Comparison of ENCODE assay signal across 27 cellular contexts in the genomic region with DNA sequence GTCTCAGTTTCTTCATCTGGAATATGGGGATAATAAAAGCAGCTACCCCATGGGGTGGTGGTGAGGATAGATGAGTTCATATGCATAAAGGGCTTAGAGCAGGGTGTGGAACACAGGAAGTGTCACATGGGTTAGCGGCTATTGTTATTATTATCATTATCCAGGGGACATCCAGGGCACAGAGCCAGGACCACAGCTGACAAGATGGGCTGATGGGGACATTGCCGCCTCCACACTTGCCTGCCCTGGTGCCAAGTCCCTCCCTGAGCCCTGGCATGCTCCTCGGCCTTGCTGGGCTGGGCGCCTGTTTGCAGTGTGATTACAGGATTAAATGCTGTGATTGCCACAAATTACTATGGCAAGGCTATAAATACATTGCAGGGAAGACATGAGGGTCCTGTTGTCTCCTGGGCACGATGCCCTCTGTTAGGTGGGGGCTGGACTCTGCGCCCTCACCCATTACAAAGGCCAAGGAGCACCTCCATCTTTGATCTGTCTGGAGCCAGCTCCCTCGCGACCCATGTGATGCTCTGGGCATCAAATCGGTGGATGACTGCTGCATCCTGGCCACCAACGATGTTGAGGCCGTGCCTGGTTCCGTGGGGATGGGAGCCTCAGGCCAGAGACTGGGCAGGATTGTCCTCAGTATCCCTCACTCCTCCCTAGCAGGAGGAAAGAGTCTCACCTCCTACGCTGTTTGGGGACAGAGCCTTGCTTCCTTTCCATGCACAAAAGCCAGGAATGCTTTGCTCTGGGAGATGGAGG. TPM values are rescaled to one million over a fixed set of nuclear protein-coding genes. Genes with fewer than 3 reads are reported as not detected.
A peak's percentile ranks its signal among the peaks of the same experiment; 100 is the strongest.
DNase-seq lines count a peak whose midpoint lies in the region; ATAC-seq, FAIRE-seq and TF ChIP-seq lines count a peak whose summit lies in the region.
"Had no signal": no experiment of that assay in that cellular context is flagged by ENCODE, and none has a peak within 500 bp of the region (broad histone marks: within the 10 kb centered on the region; RNA-seq: fewer than 3 reads in every experiment).

No MANE protein-coding gene starts in this region.

- no peak overlapping the region for H3K9ac ChIP-seq in H1 (replicated peaks in 1 of 4; ENCODE audit: extremely low read depth in 1 of 4, low read depth in 3 of 4, low read length in 3 of 4)
- peak overlapping the region; percentile 47 for H3K9ac ChIP-seq in neuronal stem cell (ENCODE audit: low read depth, low read length, poor library complexity)

- peak overlapping the region; percentile 62; the same call in 1 of the 2 replicates for H2BK20ac ChIP-seq in H1 (ENCODE audit: low read length)

- H4K91ac ChIP-seq in H1 (replicated peaks; ENCODE audit: insufficient read length, low read length) (no peak overlapping the region), neuronal stem cell (ENCODE audit: low read depth, low read length, poor library complexity) (no peak overlapping the region)

- no peak overlapping the region for H3K4me3 Mint-ChIP-seq in CD4-positive, alpha-beta T cell
- no peak overlapping the region for H3K4me3 Mint-ChIP-seq in T-helper 17 cell
- H3K4me3 Mint-ChIP-seq: activated B cell treated with CpG ODN at 0.5 μM for 24 hours; activated naive CD4-positive, alpha-beta T cell treated with anti-CD3 and anti-CD28 coated beads, Interleukin-2, amount 10 ng/mL, durations not matched to agents 7 days and 5 days; activated T-helper 1 cell treated with anti-CD3 and anti-CD28 coated beads, Interleukin-12 subunit alpha, Interleukin-12 subunit beta, Interleukin-2, Interleukin-4 antibody, amounts not matched to agents 30 ng/mL and 10 ng/mL and 1 ng/mL, durations not matched to agents 14 hours and 24 hours and 36 hours; CD8-positive, alpha-beta T cell; dendritic cell treated with granulocyte-macrophage colony-stimulating factor and Interleukin-4, amounts not matched to agents 40 ng/mL and 50 ng/mL, for 4 days; naive thymus-derived CD8-positive, alpha-beta T cell had no signal

- POLR2A ChIA-PET in H1 (lab: Charles Lee; ENCODE audit: partially characterized antibody), result interaction anchor here (1.3 kb wide), 2 partner anchors 10 to 62 kb away, joined by 3 to 4 read pairs; no protein-coding TSS in a partner anchor
- POLR2A ChIA-PET in CD4-positive, alpha-beta T cell (lab: Charles Lee), result no interaction called here

- CTCF ChIA-PET in H1 (lab: Charles Lee; ENCODE audit: partially characterized antibody), result interaction anchor here (0.6 to 4.6 kb wide), 5 partner anchors 12 to 65 kb away, joined by 3 to 23 read pairs (median 3); no protein-coding TSS in a partner anchor
- CTCF ChIA-PET in CD4-positive, alpha-beta T cell (lab: Charles Lee), result no interaction called here

- H4K8ac ChIP-seq in H1 (ENCODE audit: extremely low read depth, insufficient read depth, low read length) (no peak overlapping the region), neuronal stem cell (ENCODE audit: low read depth, low read length) (no peak overlapping the region)

- H2BK12ac ChIP-seq in H1 (ENCODE audit: low read depth, low read length), result peak overlapping the region; percentile 83
- H2BK12ac ChIP-seq in neuronal stem cell (ENCODE audit: low read length), result peak overlapping the region; percentile 88

- peak overlapping the region; percentile 69 for H3K4ac ChIP-seq in H1 (replicated peaks; ENCODE audit: insufficient read length, low read depth, low read length)
- H3K4ac ChIP-seq in neuronal stem cell (ENCODE audit: low read length), result no peak overlapping the region

- H3K18ac ChIP-seq in H1 (ENCODE audit: extremely low read depth, low read length) (peak overlapping the region; percentile 24; the same call in 1 of the 2 replicates), neuronal stem cell (ENCODE audit: low read length) (peak overlapping the region; percentile 7)

- no peak overlapping the region for H3K27ac Mint-ChIP-seq in CD4-positive, alpha-beta T cell
- H3K27ac Mint-ChIP-seq in T-helper 17 cell, result no peak overlapping the region
- H3K27ac Mint-ChIP-seq: activated B cell treated with CpG ODN at 0.5 μM for 24 hours; activated naive CD4-positive, alpha-beta T cell treated with anti-CD3 and anti-CD28 coated beads, Interleukin-2, amount 10 ng/mL, durations not matched to agents 7 days and 5 days; activated T-helper 1 cell treated with anti-CD3 and anti-CD28 coated beads, Interleukin-12 subunit alpha, Interleukin-12 subunit beta, Interleukin-2, Interleukin-4 antibody, amounts not matched to agents 30 ng/mL and 10 ng/mL and 1 ng/mL, durations not matched to agents 14 hours and 24 hours and 36 hours; CD8-positive, alpha-beta T cell; dendritic cell treated with granulocyte-macrophage colony-stimulating factor and Interleukin-4, amounts not matched to agents 40 ng/mL and 50 ng/mL, for 4 days had no signal

- H2BK15ac ChIP-seq in H1 (ENCODE audit: low read length) (peak overlapping the region; percentile 55; the same call in 1 of the 2 replicates), neuronal stem cell (ENCODE audit: low read length) (peak overlapping the region; percentile 60)

- intact Hi-C loops in ascending aorta (cut with DNase I), result loop anchor here (10.0 kb wide), 1 partner anchor 57 kb away; no protein-coding TSS in a partner anchor
- intact Hi-C loops in CD4-positive, alpha-beta T cell (cut with DNase I, micrococcal nuclease), result loop anchor here in 1 of 2 experiments (10.0 kb wide), 1 partner anchor 237 kb away; no protein-coding TSS in a partner anchor

- no peaks in the 10 kb centered on the region for H3K27me3 Mint-ChIP-seq in CD4-positive, alpha-beta T cell
- peaks cover 54% of the 10 kb centered on the region for H3K27me3 Mint-ChIP-seq in T-helper 17 cell

- no peaks in the 10 kb centered on the region for H3K27me3 ChIP-seq in H1 (replicated peaks in 1 of 4; ENCODE audit: control insufficient read depth in 3 of 4, extremely low read depth in 1 of 4, insufficient read depth in 3 of 4, low read length in 3 of 4)
- no peaks in the 10 kb centered on the region for H3K27me3 ChIP-seq in neuronal stem cell (ENCODE audit: control insufficient read depth in 3 of 3, insufficient read depth in 3 of 3, low read depth in 1 of 3, low read length in 3 of 3)
- no peaks in the 10 kb centered on the region for H3K27me3 ChIP-seq in ascending aorta
- no peaks in the 10 kb centered on the region for H3K27me3 ChIP-seq in CD4-positive, alpha-beta T cell (ENCODE audit: control insufficient read depth, insufficient read depth, low read length)
- H3K27me3 ChIP-seq: ovary had no signal

- H2BK5ac ChIP-seq in H1 (ENCODE audit: low read depth, low read length) (0 out of 2 replicates have a peak overlapping the region, but pooled peaks have one; percentile 31), neuronal stem cell (ENCODE audit: low read length) (no peak overlapping the region)

- TF ChIP-seq CTCF in H1 (IDR thresholded peaks at IDR 0.05; ENCODE audit: control extremely low read depth in 1 of 3, insufficient read depth in 1 of 3, low read depth in 1 of 3, low read length in 3 of 3) (no peak), ascending aorta (IDR thresholded peaks at IDR 0.05) (no peak)
- no peak for TF ChIP-seq CTCF in CD4-positive, alpha-beta T cell (IDR thresholded peaks at IDR 0.05)

- WGBS in H1 (ENCODE audit: extremely low coverage in 1 of 2, insufficient coverage in 1 of 2, insufficient read length in 1 of 2, insufficient replicate concordance in 2 of 2, low coverage in 1 of 2, low lambda C conversion rate in 2 of 2, missing lambda C conversion rate in 1 of 2), 2 experiments, result 89% methylated on average over 13 of the region's 13 CpGs; no CpG with 5 or more reads in 1 of the 2 experiments
- no CpG with 5 or more reads among the region's 13 CpGs for WGBS in neuronal stem cell (ENCODE audit: extremely low coverage in 2 of 2, insufficient read length in 2 of 2, insufficient replicate concordance in 1 of 2), 2 donors

- H3K4me1 ChIP-seq in H1 (replicated peaks in 1 of 4; ENCODE audit: control insufficient read depth in 3 of 4, insufficient read depth in 4 of 4, low read length in 3 of 4), result peaks cover 3 to 22% (median 12%) of the 10 kb centered on the region in 4 experiments
- H3K4me1 ChIP-seq in neuronal stem cell (ENCODE audit: control insufficient read depth in 2 of 2, insufficient read depth in 1 of 2, low read depth in 1 of 2, low read length in 2 of 2), result peaks cover 4 to 8% of the 10 kb centered on the region in 2 donors
- H3K4me1 ChIP-seq in ascending aorta, result no peaks in the 10 kb centered on the region

- no peak for FAIRE-seq in H1 (lab: Jason Lieb, UNC)
- FAIRE-seq: endometrium had no signal

- no peak overlapping the region for H3K27ac ChIP-seq in H1 (ENCODE audit: low read depth, low read length)
- H3K27ac ChIP-seq in neuronal stem cell (replicated peaks; ENCODE audit: low read length), result no peak overlapping the region
- no peak overlapping the region for H3K27ac ChIP-seq in ascending aorta
- H3K27ac ChIP-seq in CD4-positive, alpha-beta T cell (ENCODE audit: low read depth, low read length), result no peak overlapping the region
- H3K27ac ChIP-seq: 22Rv1, ovary had no signal

- H3K4me3 ChIP-seq in H1 (ENCODE audit: extremely low read depth in 1 of 4, insufficient read depth in 2 of 4, low read depth in 3 of 4, low read length in 4 of 4), result no peak overlapping the region
- no peak overlapping the region for H3K4me3 ChIP-seq in neuronal stem cell (ENCODE audit: low read length in 2 of 2)
- H3K4me3 ChIP-seq in ascending aorta, result no peak overlapping the region
- H3K4me3 ChIP-seq: ovary had no signal

- H4K5ac ChIP-seq in H1 (ENCODE audit: insufficient read length, low read depth, low read length), result no peak overlapping the region

- H2AK5ac ChIP-seq in H1 (ENCODE audit: low read depth, low read length) (peak overlapping the region; percentile 89; the same call in 1 of the 2 replicates), neuronal stem cell (ENCODE audit: low read depth, low read length) (peak overlapping the region; percentile 38)

- H3K23ac ChIP-seq in H1 (ENCODE audit: insufficient read length) (no peak overlapping the region), neuronal stem cell (ENCODE audit: low read depth, low read length, poor library complexity) (peak overlapping the region; percentile 44)

- H3K56ac ChIP-seq in H1 (replicated peaks; ENCODE audit: insufficient read length, low read depth, low read length), result no peak overlapping the region

- no peaks in the 10 kb centered on the region for H3K79me1 ChIP-seq in H1 (ENCODE audit: low read depth, low read length)
- H3K79me1 ChIP-seq in neuronal stem cell (ENCODE audit: low read depth, low read length), result no peaks in the 10 kb centered on the region

- H3K9me3 ChIP-seq in H1 (ENCODE audit: insufficient read depth in 2 of 2, low read depth in 1 of 2, low read length in 1 of 2), result no peaks in the 10 kb centered on the region
- H3K9me3 ChIP-seq in neuronal stem cell (replicated peaks in 1 of 2; ENCODE audit: control insufficient read depth in 2 of 2, insufficient read depth in 1 of 2, low read depth in 1 of 2, low read length in 2 of 2), result no peaks in the 10 kb centered on the region
- H3K9me3 ChIP-seq in ascending aorta, result no peaks in the 10 kb centered on the region
- no peaks in the 10 kb centered on the region for H3K9me3 ChIP-seq in CD4-positive, alpha-beta T cell (ENCODE audit: control insufficient read depth, low read length)
- H3K9me3 ChIP-seq in T-helper 17 cell (ENCODE audit: control insufficient read depth, low read length, poor library complexity, severe bottlenecking), result no peaks in the 10 kb centered on the region
- H3K9me3 ChIP-seq: ovary had no signal

- no peaks in the 10 kb centered on the region for H3K36me3 Mint-ChIP-seq in CD4-positive, alpha-beta T cell (ENCODE audit: low read depth)
- H3K36me3 Mint-ChIP-seq in T-helper 17 cell (ENCODE audit: low read depth), result no peaks in the 10 kb centered on the region
- H3K36me3 Mint-ChIP-seq: activated naive CD4-positive, alpha-beta T cell treated with anti-CD3 and anti-CD28 coated beads, Interleukin-2, amount 10 ng/mL, durations not matched to agents 7 days and 5 days; CD8-positive, alpha-beta T cell; naive thymus-derived CD8-positive, alpha-beta T cell had no signal

- DNase-seq in NCI-H2081 (lab: John Stamatoyannopoulos, UW) (peak; percentile 54 to 71), NCI-H2081 treated with DMSO at 0.1 percent for 48 hours (lab: John Stamatoyannopoulos, UW) (no peak), NCI-H1105 treated with DMSO at 0.1 percent for 48 hours (lab: John Stamatoyannopoulos, UW) (peak; percentile 28), H1 (ENCODE audit: low read depth in 1 of 2, low spot score in 2 of 2) (no peak), neuronal stem cell (ENCODE audit: low spot score) (no peak), ascending aorta (ENCODE audit: low spot score in 2 of 2) (no peak), T-helper 17 cell (no peak)
- DNase-seq in CD4-positive, alpha-beta T cell, result no peak
- DNase-seq: activated B cell treated with CpG ODN at 0.5 μM for 24 hours; activated CD4-positive, alpha-beta T cell treated with anti-CD3 and anti-CD28 coated beads, Interleukin-2, amount 50 U/mL, for 4 hours; activated naive CD4-positive, alpha-beta T cell treated with anti-CD3 and anti-CD28 coated beads, Interleukin-2, amount 10 ng/mL, durations not matched to agents 7 days and 5 days; CD8-positive, alpha-beta T cell; DMS53; GDM1; NCI-H1417 treated with DMSO at 0.1 percent for 48 hours; NCI-H524; retina; T-helper 9 cell had no signal

- TF ChIP-seq EP300 in H1 (IDR thresholded peaks at IDR 0.05; ENCODE audit: borderline replicate concordance in 1 of 2, low read depth in 2 of 2, low read length in 2 of 2), result no peak

- H3K36me3 ChIP-seq in H1 (ENCODE audit: control insufficient read depth in 2 of 4, insufficient read depth in 4 of 4, low read length in 3 of 4) (no peaks in the 10 kb centered on the region), neuronal stem cell (replicated peaks in 1 of 2; ENCODE audit: control insufficient read depth in 2 of 2, insufficient read depth in 2 of 2, low read length in 2 of 2) (no peaks in the 10 kb centered on the region), ascending aorta (no peaks in the 10 kb centered on the region)
- H3K36me3 ChIP-seq: ovary had no signal

- no peak for ATAC-seq in CD4-positive, alpha-beta T cell (ENCODE audit: poor library complexity)
- no peak for ATAC-seq in T-helper 17 cell
- ATAC-seq: CD8-positive, alpha-beta T cell; naive thymus-derived CD8-positive, alpha-beta T cell had no signal

- H2AFZ ChIP-seq in H1 (ENCODE audit: low read length) (no peak overlapping the region), neuronal stem cell (ENCODE audit: low read length) (no peak overlapping the region)

- H3K4me2 ChIP-seq in H1 (ENCODE audit: insufficient read depth in 1 of 2, low read depth in 2 of 2, low read length in 2 of 2) (no peak overlapping the region; a peak in 1 of 4 replicates), neuronal stem cell (ENCODE audit: insufficient read depth, low read length, poor library complexity, severe bottlenecking) (no peak overlapping the region)

- no peak overlapping the region for H2BK120ac ChIP-seq in H1 (replicated peaks; ENCODE audit: low read depth, low read length)
- no peak overlapping the region for H2BK120ac ChIP-seq in neuronal stem cell (ENCODE audit: low read depth, low read length)

- TF ChIP-seq RAD21 in H1 (IDR thresholded peaks at IDR 0.05 in 1 of 2, conservative IDR thresholded peaks at IDR 0.05 in 1 of 2; ENCODE audit: low read depth in 2 of 2, low read length in 2 of 2), result no peak

- H3K79me2 ChIP-seq in H1 (ENCODE audit: control insufficient read depth in 1 of 2, insufficient read depth in 2 of 2, low read length in 2 of 2), result no peaks in the 10 kb centered on the region

- no peaks in the 10 kb centered on the region for H3K23me2 ChIP-seq in H1 (ENCODE audit: low read depth, low read length)

- H3K9me3 Mint-ChIP-seq in CD4-positive, alpha-beta T cell, result no peaks in the 10 kb centered on the region
- H3K9me3 Mint-ChIP-seq: activated B cell treated with CpG ODN at 0.5 μM for 24 hours; activated naive CD4-positive, alpha-beta T cell treated with anti-CD3 and anti-CD28 coated beads, Interleukin-2, amount 10 ng/mL, durations not matched to agents 7 days and 5 days; activated T-helper 1 cell treated with anti-CD3 and anti-CD28 coated beads, Interleukin-12 subunit alpha, Interleukin-12 subunit beta, Interleukin-2, Interleukin-4 antibody, amounts not matched to agents 30 ng/mL and 10 ng/mL and 1 ng/mL, durations not matched to agents 14 hours and 24 hours and 36 hours; CD8-positive, alpha-beta T cell; dendritic cell treated with granulocyte-macrophage colony-stimulating factor and Interleukin-4, amounts not matched to agents 40 ng/mL and 50 ng/mL, for 4 days; naive thymus-derived CD8-positive, alpha-beta T cell had no signal

- no peak overlapping the region for H3K14ac ChIP-seq in H1 (ENCODE audit: insufficient read length)
- peak overlapping the region; percentile 15 for H3K14ac ChIP-seq in neuronal stem cell (ENCODE audit: low read length)

- no peaks in the 10 kb centered on the region for H4K20me1 ChIP-seq in H1 (replicated peaks in 1 of 2; ENCODE audit: control insufficient read depth in 1 of 2, insufficient read depth in 2 of 2, low read length in 2 of 2)

- no peaks in the 10 kb centered on the region for H3K4me1 Mint-ChIP-seq in CD4-positive, alpha-beta T cell (ENCODE audit: low read depth)
- no peaks in the 10 kb centered on the region for H3K4me1 Mint-ChIP-seq in T-helper 17 cell
- H3K4me1 Mint-ChIP-seq: activated B cell treated with CpG ODN at 0.5 μM for 24 hours; activated naive CD4-positive, alpha-beta T cell treated with anti-CD3 and anti-CD28 coated beads, Interleukin-2, amount 10 ng/mL, durations not matched to agents 7 days and 5 days had no signal

- no peak for TF ChIP-seq POLR2A in H1 (IDR thresholded peaks at IDR 0.05; ENCODE audit: control extremely low read depth in 1 of 2, low read depth in 2 of 2, low read length in 2 of 2)

RNA-seq across cellular contexts. Expression of a gene that starts 43.2 kb away (rescaled TPM):
- 133 and 143 TPM in 2 replicates for total RNA-seq in H1 (2021; fragmentation: NEBNext Ultra II Directional; extraction: Animal tissue kit (Norgen Biotek cat#: 25700))
- 126 and 148 TPM in 2 replicates for polyA plus RNA-seq in H1 (2011; rRNA removed)
- polyA plus RNA-seq in H1 (2011; cell fraction: cytosol; rRNA removed), result 154 TPM
- 223 TPM for polyA plus RNA-seq in H1 (2011; cell fraction: nucleus; rRNA removed)
- polyA plus RNA-seq in H1 (2012, experiment 1 of 2), result 83.9 to 119 TPM (median 107 TPM) in 4 replicates
- polyA plus RNA-seq in H1 (2012, experiment 2 of 2), result 116 TPM
- 64.4 TPM for polyA plus RNA-seq in H1 (2013, experiment 1 of 2)
- 62.7 TPM for polyA plus RNA-seq in H1 (2013, experiment 2 of 2)
- 55.3 and 66.3 TPM in 2 replicates for polyA minus RNA-seq in H1 (2011; rRNA and poly(A)+ RNA removed)
- 56.3 TPM for polyA minus RNA-seq in H1 (2011; cell fraction: cytosol; rRNA and poly(A)+ RNA removed)
- polyA minus RNA-seq in H1 (2011; cell fraction: nucleus; rRNA and poly(A)+ RNA removed), result 68.8 TPM
- polyA plus RNA-seq in neuronal stem cell (2013, experiment 1 of 2), result 103 TPM
- 98.6 TPM for polyA plus RNA-seq in neuronal stem cell (2013, experiment 2 of 2)
- not detected for total RNA-seq in ascending aorta
- not detected for total RNA-seq in CD4-positive, alpha-beta T cell
- total RNA-seq in T-helper 17 cell, result not detected
- total RNA-seq: CD8-positive, alpha-beta T cell; naive thymus-derived CD8-positive, alpha-beta T cell had no signal

RNA-seq across cellular contexts. Expression of a gene that starts 52.5 kb away (rescaled TPM):
- 0.71 TPM in 1 of 2 replicates, not detected in the other for total RNA-seq in H1 (2021; fragmentation: NEBNext Ultra II Directional; extraction: Animal tissue kit (Norgen Biotek cat#: 25700))
- polyA plus RNA-seq in H1 (2011; rRNA removed), result 0.56 and 0.89 TPM in 2 replicates
- 1.6 TPM for polyA plus RNA-seq in H1 (2011; cell fraction: cytosol; rRNA removed)
- 0.78 TPM for polyA plus RNA-seq in H1 (2011; cell fraction: nucleus; rRNA removed)
- 0.22 to 0.55 TPM (median 0.40 TPM) in 4 replicates for polyA plus RNA-seq in H1 (2012, experiment 1 of 2)
- 0.09 TPM for polyA plus RNA-seq in H1 (2012, experiment 2 of 2)
- 0.14 TPM for polyA plus RNA-seq in H1 (2013, experiment 1 of 2)
- 0.29 TPM for polyA plus RNA-seq in H1 (2013, experiment 2 of 2)
- polyA minus RNA-seq in H1 (2011; rRNA and poly(A)+ RNA removed), result 0.20 and 0.22 TPM in 2 replicates
- not detected for polyA minus RNA-seq in H1 (2011; cell fraction: cytosol; rRNA and poly(A)+ RNA removed)
- polyA minus RNA-seq in H1 (2011; cell fraction: nucleus; rRNA and poly(A)+ RNA removed), result not detected
- polyA plus RNA-seq in neuronal stem cell (2013, experiment 1 of 2), result 0.26 TPM
- 0.35 TPM for polyA plus RNA-seq in neuronal stem cell (2013, experiment 2 of 2)
- not detected for total RNA-seq in ascending aorta
- not detected for total RNA-seq in CD4-positive, alpha-beta T cell
- total RNA-seq in T-helper 17 cell, result not detected
- total RNA-seq: activated B cell treated with CpG ODN at 0.5 μM for 24 hours; activated T-helper 1 cell treated with anti-CD3 and anti-CD28 coated beads, Interleukin-12 subunit alpha, Interleukin-12 subunit beta, Interleukin-2, Interleukin-4 antibody, amounts not matched to agents 30 ng/mL and 10 ng/mL and 1 ng/mL, durations not matched to agents 14 hours and 24 hours and 36 hours; CD8-positive, alpha-beta T cell; glomerular endothelial cell; kidney epithelial cell; MCF 10A; naive thymus-derived CD8-positive, alpha-beta T cell; ovary had no signal
- polyA plus RNA-seq: naive thymus-derived CD8-positive, alpha-beta T cell; ovary had no signal

Comparison
In these comparisons a context has a peak if more than half of its experiments do, and no peak if none do; other contexts are left out.
1. DNase-seq: peak in NCI-H2081 (2 of 2) and NCI-H1105 treated with DMSO at 0.1 percent for 48 hours (single experiment); none in NCI-H2081 treated with DMSO at 0.1 percent for 48 hours (single experiment), H1 (0 of 2), neuronal stem cell (single experiment), ascending aorta (0 of 2), CD4-positive, alpha-beta T cell (0 of 10) and T-helper 17 cell (0 of 3).
2. RNA of a gene that starts 43.2 kb away (total RNA-seq): 133 to 143 TPM in H1; not detected in T-helper 17 cell, not detected in CD4-positive, alpha-beta T cell and not detected in ascending aorta (single experiment); every median in the first group is over 100 times any median in the second.